In genomic region chr6:33746036-33746600, GRCh38 we compare ENCODE assay signal across 9 cellular contexts. TPM values are rescaled to one million over a fixed set of nuclear protein-coding genes. Genes with fewer than 3 reads are reported as not detected.
DNase-seq lines count a peak whose midpoint lies in the region; ATAC-seq, FAIRE-seq and TF ChIP-seq lines count a peak whose summit lies in the region.
"Had no signal": no experiment of that assay in that cellular context is flagged by ENCODE, and none has a peak within 500 bp of the region (broad histone marks: within the 10 kb centered on the region; RNA-seq: fewer than 3 reads in every experiment).

No MANE protein-coding gene starts in this region.

- no peak for TF ChIP-seq POLR2A in sigmoid colon (IDR thresholded peaks at IDR 0.05)

- H3K9me3 ChIP-seq in sigmoid colon: no peaks in the 10 kb centered on the region

- DNase-seq in left ventricle myocardium superior (peak; percentile 89), sigmoid colon (peak; percentile 96), GM19239 (ENCODE audit: insufficient read length, low spot score) (no peak)
- no peak for DNase-seq in stimulated activated naive CD4-positive, alpha-beta T cell treated with Interleukin-2 at 50 U/mL for 16 hours (lab: John Stamatoyannopoulos, UW)
- DNase-seq: activated CD4-positive, alpha-beta T cell treated with anti-CD3 and anti-CD28 coated beads for 48 hours had no signal

- FAIRE-seq in G401.6 (lab: Jason Lieb, UNC) (peak; percentile 60), GM19239 (lab: Jason Lieb, UNC) (no peak)

- peak overlapping the region; percentile 30 to 49 (median 46) for H3K4me3 ChIP-seq in sigmoid colon

- ATAC-seq in left ventricle myocardium superior (peak; percentile 81), HG03095 (IDR thresholded peaks at IDR 0.05; ENCODE audit: unreplicated experiment) (no peak), GM19035 (IDR thresholded peaks at IDR 0.05; ENCODE audit: unreplicated experiment) (no peak)

- intact Hi-C loops in left ventricle myocardium superior (cut with micrococcal nuclease): no loop called here
- intact Hi-C loops in sigmoid colon (cut with DNase I): loop anchor here (2.0 kb wide), 1 partner anchor 27 kb away; no protein-coding TSS in a partner anchor

- H3K27ac ChIP-seq in angular gyrus (ENCODE audit: low read depth, low read length) (peak overlapping the region; percentile 93), sigmoid colon (peak overlapping the region; percentile 49 to 93 (median 90))

- WGBS in sigmoid colon, 2 donors: 53 to 59% methylated on average over 14 of the region's 14 CpGs

- TF ChIP-seq EP300 in sigmoid colon (IDR thresholded peaks at IDR 0.05): peak; percentile 87 to 99 (median 97)

- no peaks in the 10 kb centered on the region for H3K27me3 ChIP-seq in sigmoid colon

- peak in 1 of 4 experiments; percentile 16 for TF ChIP-seq CTCF in sigmoid colon (IDR thresholded peaks at IDR 0.05)

- peaks cover 0 to 50% (median 40%) of the 10 kb centered on the region in 4 donors for H3K4me1 ChIP-seq in sigmoid colon

- H3K36me3 ChIP-seq in sigmoid colon: no peaks in the 10 kb centered on the region

RNA-seq across cellular contexts. Expression of gene IP6K3, which starts 0.6 kb away (rescaled TPM):
- 47.5 TPM for total RNA-seq in left ventricle myocardium superior
- total RNA-seq in sigmoid colon: 10 to 100 TPM in 1 of 4 donors, 1 to 10 TPM in 3; 4.9 to 10.3 (median 6.4) TPM
- polyA plus RNA-seq in sigmoid colon: 1 to 10 TPM in 1 of 3 donors, under 1 TPM in 2; 0.46 to 1.1 (median 0.60) TPM

RNA-seq across cellular contexts. Expression of gene UQCC2, which starts 34.6 kb away (rescaled TPM):
- total RNA-seq in left ventricle myocardium superior (190 TPM), sigmoid colon (10 to 100 TPM in 3 of 4 donors, 1 to 10 TPM in 1; 9.5 to 34.9 (median 28.7) TPM)
- 10 to 100 TPM; 52.3 to 90.9 (median 56.3) TPM for polyA plus RNA-seq in sigmoid colon

RNA-seq across cellular contexts. Expression of gene LEMD2, which starts 42.8 kb away (rescaled TPM):
- total RNA-seq in left ventricle myocardium superior: 22.5 TPM
- total RNA-seq in sigmoid colon: 10 to 100 TPM; 31.8 to 42.7 (median 38.8) TPM
- polyA plus RNA-seq in sigmoid colon: 10 to 100 TPM; 17.6 to 71.6 (median 18.0) TPM

RNA-seq across cellular contexts. Expression of gene MLN, which starts 57.7 kb away (rescaled TPM):
- total RNA-seq in left ventricle myocardium superior: not detected
- not detected for total RNA-seq in sigmoid colon
- polyA plus RNA-seq in sigmoid colon: under 1 TPM in 1 of 3 donors, not detected in 2; 0.48 TPM

Comparison
In these comparisons a context has a peak if more than half of its experiments do, and no peak if none do; other contexts are left out.
1. DNase-seq: peak in left ventricle myocardium superior (single experiment) and sigmoid colon (single experiment); none in GM19239 (single experiment) and stimulated activated naive CD4-positive, alpha-beta T cell treated with Interleukin-2 at 50 U/mL for 16 hours (single experiment).